Comparison of ENCODE assay signal across 1 cellular context in genomic region chr12:121926874-121927706, GRCh38.
TF ChIP-seq lines count a peak whose summit lies in the region.

No MANE protein-coding gene starts in this region.

TF ChIP-seq in H1, 55 proteins besides CTCF, POLR2A, EP300 and RAD21:
- TF ChIP-seq BCL11A (IDR thresholded peaks at IDR 0.05; ENCODE audit: low read depth in 2 of 2, low read length in 2 of 2) (no peak), SIRT6 (IDR thresholded peaks at IDR 0.05; ENCODE audit: low read length) (no peak), KDM1A (IDR thresholded peaks at IDR 0.05; ENCODE audit: borderline replicate concordance, low read length) (no peak), SIN3A (conservative IDR thresholded peaks at IDR 0.05 in 1 of 2, IDR thresholded peaks at IDR 0.05 in 1 of 2; ENCODE audit: low read depth in 1 of 2, low read length in 2 of 2) (no peak), RNF2 (IDR thresholded peaks at IDR 0.05; ENCODE audit: borderline replicate concordance, low read depth, low read length, missing control alignments, poor library complexity, severe bottlenecking) (no peak), BACH1 (IDR thresholded peaks at IDR 0.05; ENCODE audit: low read length) (no peak), TEAD4 (IDR thresholded peaks at IDR 0.05; ENCODE audit: low read depth, low read length) (0 out of 2 replicates have a peak, but pooled peaks have one; percentile 39), JUN (IDR thresholded peaks at IDR 0.05; ENCODE audit: low read depth, low read length) (no peak)
- TF ChIP-seq, protein P1, sequence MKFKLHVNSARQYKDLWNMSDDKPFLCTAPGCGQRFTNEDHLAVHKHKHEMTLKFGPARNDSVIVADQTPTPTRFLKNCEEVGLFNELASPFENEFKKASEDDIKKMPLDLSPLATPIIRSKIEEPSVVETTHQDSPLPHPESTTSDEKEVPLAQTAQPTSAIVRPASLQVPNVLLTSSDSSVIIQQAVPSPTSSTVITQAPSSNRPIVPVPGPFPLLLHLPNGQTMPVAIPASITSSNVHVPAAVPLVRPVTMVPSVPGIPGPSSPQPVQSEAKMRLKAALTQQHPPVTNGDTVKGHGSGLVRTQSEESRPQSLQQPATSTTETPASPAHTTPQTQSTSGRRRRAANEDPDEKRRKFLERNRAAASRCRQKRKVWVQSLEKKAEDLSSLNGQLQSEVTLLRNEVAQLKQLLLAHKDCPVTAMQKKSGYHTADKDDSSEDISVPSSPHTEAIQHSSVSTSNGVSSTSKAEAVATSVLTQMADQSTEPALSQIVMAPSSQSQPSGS (IDR thresholded peaks at IDR 0.05; ENCODE audit: low read length), result no peak
